In the genomic region with DNA sequence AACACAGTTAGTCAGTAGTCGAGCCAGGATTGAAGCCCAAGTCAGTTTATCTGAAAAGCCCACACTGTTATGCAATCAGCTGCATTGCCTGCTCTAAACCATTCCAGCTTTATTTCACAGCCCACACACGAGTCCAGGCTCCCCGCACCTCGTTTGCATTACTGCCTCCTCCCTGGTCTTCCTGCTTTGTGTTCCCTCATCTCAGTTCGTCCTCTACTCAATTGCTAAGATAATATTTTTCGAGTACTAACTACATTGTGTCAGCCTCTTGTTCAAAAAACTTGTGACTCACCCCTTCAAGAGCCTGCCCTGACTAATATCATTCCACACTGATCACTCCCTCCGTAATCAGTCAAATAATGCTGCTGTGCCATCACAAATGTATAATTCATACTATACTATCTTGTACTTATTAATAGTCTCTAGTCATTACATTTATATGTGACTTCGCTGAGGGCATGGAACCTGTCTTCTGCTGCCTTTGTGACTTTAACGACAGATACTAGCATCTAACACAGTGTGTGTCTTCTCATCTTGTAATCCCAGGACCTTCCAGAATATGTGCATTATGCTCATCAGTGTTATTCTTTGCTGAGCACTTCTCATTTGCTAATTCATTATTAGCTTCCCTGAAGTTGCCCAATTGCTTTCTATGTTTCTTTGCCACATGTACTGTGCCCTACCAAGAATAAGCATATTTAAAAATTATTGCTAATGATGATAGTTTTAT, we compare ENCODE assay signal across 8 cellular contexts.
DNase-seq lines count a peak whose midpoint lies in the region; ATAC-seq, FAIRE-seq and TF ChIP-seq lines count a peak whose summit lies in the region.
"Had no signal": no experiment of that assay in that cellular context is flagged by ENCODE, and none has a peak within 500 bp of the region (broad histone marks: within the 10 kb centered on the region; RNA-seq: fewer than 3 reads in every experiment).

No MANE protein-coding gene starts in this region.

- no peaks in the 10 kb centered on the region for H3K36me3 ChIP-seq in tibial artery

- no peak overlapping the region for H3K4me3 ChIP-seq in tibial artery

- TF ChIP-seq CTCF in tibial artery (IDR thresholded peaks at IDR 0.05) = no peak

- H3K27ac Mint-ChIP-seq in stimulated activated effector memory CD8-positive, alpha-beta T cell treated with anti-CD3 and anti-CD28 coated beads, Interleukin-12 subunit alpha, Interleukin-12 subunit beta, amount 100 ng/mL, for 72 hours = no peak overlapping the region

- no peaks in the 10 kb centered on the region for H3K27me3 ChIP-seq in tibial artery

- no peaks in the 10 kb centered on the region for H3K9me3 ChIP-seq in tibial artery

- no peaks in the 10 kb centered on the region for H3K4me1 ChIP-seq in tibial artery

- no peaks in the 10 kb centered on the region for H3K36me3 Mint-ChIP-seq in stimulated activated effector memory CD8-positive, alpha-beta T cell treated with anti-CD3 and anti-CD28 coated beads, Interleukin-12 subunit alpha, Interleukin-12 subunit beta, amount 100 ng/mL, for 72 hours

- TF ChIP-seq POLR2A in H54 (IDR thresholded peaks at IDR 0.05; ENCODE audit: low read depth, low read length) = no peak

- no peaks in the 10 kb centered on the region for H3K9me3 Mint-ChIP-seq in stimulated activated effector memory CD8-positive, alpha-beta T cell treated with anti-CD3 and anti-CD28 coated beads, Interleukin-12 subunit alpha, Interleukin-12 subunit beta, amount 100 ng/mL, for 72 hours

- H3K27ac ChIP-seq in tibial artery = no peak overlapping the region

- FAIRE-seq in H54 (lab: Jason Lieb, UNC) = no peak

- H3K4me1 Mint-ChIP-seq in stimulated activated effector memory CD8-positive, alpha-beta T cell treated with anti-CD3 and anti-CD28 coated beads, Interleukin-12 subunit alpha, Interleukin-12 subunit beta, amount 100 ng/mL, for 72 hours = peaks cover 36% of the 10 kb centered on the region

- no peak overlapping the region for H3K4me3 Mint-ChIP-seq in stimulated activated effector memory CD8-positive, alpha-beta T cell treated with anti-CD3 and anti-CD28 coated beads, Interleukin-12 subunit alpha, Interleukin-12 subunit beta, amount 100 ng/mL, for 72 hours
- H3K4me3 Mint-ChIP-seq: natural killer cell treated with Interleukin-12 subunit alpha and Interleukin-12 subunit beta and Interleukin-15 and Interleukin-18, amount 100 ng/mL, for 72 hours had no signal

- DNase-seq in H54 (ENCODE audit: insufficient read length, low spot score) (peak; percentile 12), RKO (ENCODE audit: low spot score) (peak; percentile 90), fibroblast of the conjunctiva (ENCODE audit: low read depth) (peak; percentile 37), tibial artery (no peak), NCI-H1694 treated with DMSO at 0.1 percent for 48 hours (lab: John Stamatoyannopoulos, UW) (no peak)
- DNase-seq in stimulated activated effector memory CD8-positive, alpha-beta T cell treated with anti-CD3 and anti-CD28 coated beads, Interleukin-12 subunit alpha, Interleukin-12 subunit beta, amount 100 ng/mL, for 72 hours (ENCODE audit: low spot score in 2 of 2) = no peak

- ATAC-seq in stimulated activated effector memory CD8-positive, alpha-beta T cell treated with anti-CD3 and anti-CD28 coated beads, Interleukin-12 subunit alpha, Interleukin-12 subunit beta, amount 100 ng/mL, for 72 hours = peak; percentile 88
- ATAC-seq in HG02981 (IDR thresholded peaks at IDR 0.05; ENCODE audit: unreplicated experiment) = no peak

- intact Hi-C loops in tibial artery (cut with DNase I; ENCODE audit: low total_unique reads) = no loop called here

Comparison
In these comparisons a context has a peak if more than half of its experiments do, and no peak if none do; other contexts are left out.
1. DNase-seq: peak in H54 (single experiment), RKO (single experiment) and fibroblast of the conjunctiva (single experiment); none in stimulated activated effector memory CD8-positive, alpha-beta T cell treated with anti-CD3 and anti-CD28 coated beads, Interleukin-12 subunit alpha, Interleukin-12 subunit beta, amount 100 ng/mL, for 72 hours (0 of 2), tibial artery (0 of 2) and NCI-H1694 treated with DMSO at 0.1 percent for 48 hours (single experiment).